ENCODE assay signal across 14 cellular contexts in the genomic region with DNA sequence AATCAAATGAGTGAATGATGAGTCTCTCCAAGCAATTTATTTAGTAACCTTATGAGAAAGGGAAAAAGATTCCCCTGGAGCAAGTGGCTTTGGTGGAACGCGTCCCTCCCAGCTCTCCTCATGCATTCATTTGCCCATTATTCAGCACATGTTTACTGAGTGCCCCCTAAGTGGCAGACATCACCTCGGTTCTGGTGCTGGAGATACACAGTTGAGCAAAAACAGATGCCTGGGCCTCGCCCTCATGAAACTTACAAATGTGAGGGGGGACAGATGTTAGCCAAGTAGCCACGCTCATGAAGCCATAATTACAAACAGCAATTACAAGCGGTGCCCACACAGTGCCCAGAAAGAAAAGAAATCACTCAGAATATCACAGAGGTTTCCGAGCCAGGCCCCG. TPM values are rescaled to one million over a fixed set of nuclear protein-coding genes. Genes with fewer than 3 reads are reported as not detected.
DNase-seq lines count a peak whose midpoint lies in the region; ATAC-seq and TF ChIP-seq lines count a peak whose summit lies in the region.
"Had no signal": no experiment of that assay in that cellular context is flagged by ENCODE, and none has a peak within 500 bp of the region (broad histone marks: within the 10 kb centered on the region; RNA-seq: fewer than 3 reads in every experiment).

No MANE protein-coding gene starts in this region.

- no peaks in the 10 kb centered on the region; the same call in 1 of the 2 replicates for H3K27me3 Mint-ChIP-seq in WTC11 (ENCODE audit: low read depth)
- peaks cover 21% of the 10 kb centered on the region for H3K27me3 Mint-ChIP-seq in stimulated activated memory B cell treated with anti-CD40 and anti-IgM and Interleukin-4, amounts not matched to agents 10 μg/mL and 1 μg/mL and 100 μg/mL, for 72 hours

- POLR2A ChIA-PET in WTC11 (lab: Charles Lee): no interaction called here

- peak overlapping the region; percentile 42 for H3K4me3 Mint-ChIP-seq in WTC11
- H3K4me3 Mint-ChIP-seq in stimulated activated memory B cell treated with anti-CD40 and anti-IgM and Interleukin-4, amounts not matched to agents 10 μg/mL and 1 μg/mL and 100 μg/mL, for 72 hours: peak overlapping the region; percentile 44

- H3K4me1 Mint-ChIP-seq in WTC11: peaks cover 30% of the 10 kb centered on the region
- H3K4me1 Mint-ChIP-seq in stimulated activated memory B cell treated with anti-CD40 and anti-IgM and Interleukin-4, amounts not matched to agents 10 μg/mL and 1 μg/mL and 100 μg/mL, for 72 hours: peaks cover 10% of the 10 kb centered on the region

- H3K36me3 Mint-ChIP-seq in WTC11: no peaks in the 10 kb centered on the region
- no peaks in the 10 kb centered on the region for H3K36me3 Mint-ChIP-seq in stimulated activated memory B cell treated with anti-CD40 and anti-IgM and Interleukin-4, amounts not matched to agents 10 μg/mL and 1 μg/mL and 100 μg/mL, for 72 hours

- no peak for TF ChIP-seq CTCF in WTC11 (IDR thresholded peaks at IDR 0.05)

- H3K9ac ChIP-seq in iPS-20b (ENCODE audit: low read depth, low read length): peak overlapping the region; percentile 18; the same call in 1 of the 2 replicates

- H3K4me1 ChIP-seq in iPS-20b (ENCODE audit: insufficient read depth, low read length): peaks cover 12% of the 10 kb centered on the region; the same call in 1 of the 2 replicates
- H3K4me1 ChIP-seq: prostate gland had no signal

- H3K27me3 ChIP-seq in iPS-20b (ENCODE audit: insufficient read depth, low read length): no peaks in the 10 kb centered on the region
- H3K27me3 ChIP-seq: adrenal gland had no signal

- H3K9me3 Mint-ChIP-seq in WTC11: no peaks in the 10 kb centered on the region
- peaks cover 5% of the 10 kb centered on the region for H3K9me3 Mint-ChIP-seq in stimulated activated memory B cell treated with anti-CD40 and anti-IgM and Interleukin-4, amounts not matched to agents 10 μg/mL and 1 μg/mL and 100 μg/mL, for 72 hours

- no peak overlapping the region for H3K27ac ChIP-seq in iPS-20b (ENCODE audit: low read length)
- H3K27ac ChIP-seq: prostate gland had no signal

- intact Hi-C loops in Right ventricle myocardium inferior (cut with DNase I): no loop called here
- intact Hi-C loops in left cardiac atrium (cut with DNase I): no loop called here

- H3K36me3 ChIP-seq in iPS-20b (ENCODE audit: insufficient read depth, low read depth, low read length): no peaks in the 10 kb centered on the region
- H3K36me3 ChIP-seq: adrenal gland, prostate gland had no signal

- H3K4me3 ChIP-seq in iPS-20b (ENCODE audit: low read length): no peak overlapping the region
- H3K4me3 ChIP-seq: adrenal gland, prostate gland had no signal

- no peaks in the 10 kb centered on the region for H3K9me3 ChIP-seq in iPS-20b (ENCODE audit: insufficient read depth, low read depth, low read length)
- H3K9me3 ChIP-seq: adrenal gland, prostate gland had no signal

- CTCF ChIA-PET in WTC11 (lab: Charles Lee): interaction anchor here (1.1 to 4.3 kb wide), 2 partner anchors 43 to 79 kb away, joined by 3 to 30 read pairs; no protein-coding TSS in a partner anchor

- DNase-seq in Right ventricle myocardium inferior (ENCODE audit: missing footprints) (peak; percentile 15), left cardiac atrium (no peak), WTC11 (ENCODE audit: low spot score) (no peak), NCI-H2171 (lab: John Stamatoyannopoulos, UW) (no peak), NCI-H2227 (lab: John Stamatoyannopoulos, UW; ENCODE audit: unreplicated experiment) (no peak)
- DNase-seq: activated CD4-positive, alpha-beta T cell treated with anti-CD3 and anti-CD28 coated beads for 1 hour; adrenal gland; KBM-7 had no signal

- ATAC-seq in Right ventricle myocardium inferior (no peak), left cardiac atrium (no peak), WTC11 (no peak), GM18861 (IDR thresholded peaks at IDR 0.05; ENCODE audit: unreplicated experiment) (no peak)
- ATAC-seq in stimulated activated memory B cell treated with anti-CD40 and anti-IgM and Interleukin-4, amounts not matched to agents 10 μg/mL and 1 μg/mL and 100 μg/mL, for 72 hours: no peak

- H3K27ac Mint-ChIP-seq in WTC11: peak overlapping the region; percentile 91; the same call in 1 of the 2 replicates
- H3K27ac Mint-ChIP-seq in stimulated activated memory B cell treated with anti-CD40 and anti-IgM and Interleukin-4, amounts not matched to agents 10 μg/mL and 1 μg/mL and 100 μg/mL, for 72 hours: peak overlapping the region; percentile 66

TF ChIP-seq in WTC11, 78 proteins besides CTCF, POLR2A, EP300 and RAD21:
- TF ChIP-seq ZNF232 (CRISPR knock-in tag; IDR thresholded peaks at IDR 0.05) (no peak), SMAD3 (CRISPR knock-in tag; IDR thresholded peaks at IDR 0.05; ENCODE audit: borderline replicate concordance) (no peak), ZBTB21 (CRISPR knock-in tag; IDR thresholded peaks at IDR 0.05; ENCODE audit: borderline replicate concordance) (no peak), ESRRA (CRISPR knock-in tag; IDR thresholded peaks at IDR 0.05; ENCODE audit: borderline replicate concordance) (no peak), TEAD1 (CRISPR knock-in tag; IDR thresholded peaks at IDR 0.05) (no peak), FOXK1 (CRISPR knock-in tag; IDR thresholded peaks at IDR 0.05) (no peak)
- TF ChIP-seq, protein P1, sequence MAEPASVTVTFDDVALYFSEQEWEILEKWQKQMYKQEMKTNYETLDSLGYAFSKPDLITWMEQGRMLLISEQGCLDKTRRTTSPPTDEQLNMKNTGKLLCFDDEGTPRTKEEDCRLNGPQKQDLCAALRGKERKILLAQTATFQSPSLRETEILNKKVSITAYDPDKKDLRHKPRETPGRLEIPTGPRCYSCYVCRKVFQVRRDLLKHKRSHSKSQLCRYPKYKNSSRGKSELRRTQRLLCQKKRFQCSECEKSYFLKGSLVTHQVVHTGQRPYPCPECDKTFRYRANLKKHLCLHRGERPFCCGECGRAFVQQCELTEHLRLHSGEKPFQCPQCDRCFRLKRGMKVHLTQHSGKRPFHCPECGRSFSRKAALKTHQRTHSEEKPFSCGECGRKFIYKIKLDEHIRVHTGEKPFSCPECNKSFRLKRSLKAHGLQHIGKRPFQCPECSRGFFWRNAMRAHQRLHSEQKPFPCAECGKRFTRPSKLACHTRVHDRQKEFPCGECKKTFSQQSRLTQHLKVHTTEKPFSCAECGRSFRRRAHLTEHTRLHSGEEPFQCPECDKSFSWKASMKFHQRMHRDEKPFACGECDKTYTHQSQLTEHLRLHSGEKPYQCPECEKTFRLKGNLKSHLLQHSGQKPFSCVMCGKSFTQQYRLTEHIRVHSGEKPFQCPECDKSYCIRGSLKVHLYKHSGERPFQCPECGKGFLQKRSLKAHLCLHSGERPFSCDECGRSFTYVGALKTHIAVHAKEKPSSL (CRISPR knock-in tag; conservative IDR thresholded peaks at IDR 0.05): no peak
- TF ChIP-seq, protein P2, sequence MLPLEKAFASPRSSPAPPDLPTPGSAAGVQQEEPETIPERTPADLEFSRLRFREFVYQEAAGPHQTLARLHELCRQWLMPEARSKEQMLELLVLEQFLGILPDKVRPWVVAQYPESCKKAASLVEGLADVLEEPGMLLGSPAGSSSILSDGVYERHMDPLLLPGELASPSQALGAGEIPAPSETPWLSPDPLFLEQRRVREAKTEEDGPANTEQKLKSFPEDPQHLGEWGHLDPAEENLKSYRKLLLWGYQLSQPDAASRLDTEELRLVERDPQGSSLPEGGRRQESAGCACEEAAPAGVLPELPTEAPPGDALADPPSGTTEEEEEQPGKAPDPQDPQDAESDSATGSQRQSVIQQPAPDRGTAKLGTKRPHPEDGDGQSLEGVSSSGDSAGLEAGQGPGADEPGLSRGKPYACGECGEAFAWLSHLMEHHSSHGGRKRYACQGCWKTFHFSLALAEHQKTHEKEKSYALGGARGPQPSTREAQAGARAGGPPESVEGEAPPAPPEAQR (CRISPR knock-in tag; IDR thresholded peaks at IDR 0.05): no peak
- TF ChIP-seq, protein P3, sequence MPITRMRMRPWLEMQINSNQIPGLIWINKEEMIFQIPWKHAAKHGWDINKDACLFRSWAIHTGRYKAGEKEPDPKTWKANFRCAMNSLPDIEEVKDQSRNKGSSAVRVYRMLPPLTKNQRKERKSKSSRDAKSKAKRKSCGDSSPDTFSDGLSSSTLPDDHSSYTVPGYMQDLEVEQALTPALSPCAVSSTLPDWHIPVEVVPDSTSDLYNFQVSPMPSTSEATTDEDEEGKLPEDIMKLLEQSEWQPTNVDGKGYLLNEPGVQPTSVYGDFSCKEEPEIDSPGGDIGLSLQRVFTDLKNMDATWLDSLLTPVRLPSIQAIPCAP (CRISPR knock-in tag; IDR thresholded peaks at IDR 0.05): no peak

RNA-seq across cellular contexts. Expression of a gene that starts 45.1 kb away (rescaled TPM):
- not detected for total RNA-seq in Right ventricle myocardium inferior
- total RNA-seq in left cardiac atrium: not detected
- total RNA-seq in WTC11 (2021): not detected in 3 replicates
- total RNA-seq: liver, prostate gland, subcutaneous adipose tissue had no signal
